In the genomic region with DNA sequence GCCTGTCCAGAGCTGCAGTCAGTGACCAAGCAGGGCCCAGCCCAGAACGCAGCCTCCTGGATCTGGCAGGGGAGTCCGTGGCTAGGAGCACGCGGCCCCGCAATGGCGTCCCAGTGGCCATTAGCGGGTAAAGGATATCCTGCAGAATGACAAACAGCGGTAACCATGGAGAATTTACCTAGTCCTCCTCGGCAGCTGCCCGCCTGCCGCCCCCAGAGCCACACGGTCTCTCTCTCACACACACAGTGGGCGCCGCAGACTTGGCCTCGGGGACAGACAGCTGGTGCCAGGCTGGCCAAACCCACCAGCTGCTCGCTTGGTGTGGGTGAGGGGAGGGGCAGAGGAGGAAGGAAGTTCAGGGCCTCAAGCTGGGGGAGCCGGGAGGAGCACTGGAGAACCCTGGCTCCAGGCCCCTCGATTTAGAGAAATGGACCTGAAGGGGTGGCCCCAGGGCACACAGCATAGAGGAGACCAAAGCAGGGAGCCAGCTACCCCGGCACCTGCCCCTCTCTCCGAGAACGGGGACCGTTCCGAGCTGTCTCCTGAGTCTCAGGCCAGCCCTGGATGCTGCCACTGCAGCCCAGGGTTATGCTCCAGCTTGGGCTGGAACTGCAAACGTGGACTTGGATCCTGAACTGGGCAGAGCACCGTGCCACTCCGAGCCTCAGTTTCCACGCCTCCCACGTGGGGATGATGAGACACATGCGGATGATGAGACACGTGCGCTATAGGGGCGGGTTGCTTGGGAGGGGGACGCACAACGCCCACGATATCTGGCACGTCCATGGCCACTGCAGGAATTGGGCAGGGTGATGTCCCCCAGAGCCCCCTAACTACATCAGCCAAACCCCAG, we compare ENCODE assay signal across 9 cellular contexts. TPM values are rescaled to one million over a fixed set of nuclear protein-coding genes. Genes with fewer than 3 reads are reported as not detected.
DNase-seq lines count a peak whose midpoint lies in the region; ATAC-seq and FAIRE-seq lines count a peak whose summit lies in the region.
"Had no signal": no experiment of that assay in that cellular context is flagged by ENCODE, and none has a peak within 500 bp of the region (broad histone marks: within the 10 kb centered on the region; RNA-seq: fewer than 3 reads in every experiment).

No MANE protein-coding gene starts in this region.

- CTCF ChIA-PET in activated CD8-positive, alpha-beta memory T cell treated with anti-CD3 and anti-CD28 coated beads, Interleukin-2, amount 10 ng/mL, durations not matched to agents 7 days and 5 days (lab: Charles Lee): interaction anchor here (0.6 to 2.7 kb wide), 3 partner anchors 26 to 314 kb away, joined by 3 to 15 read pairs (median 3); a partner anchor contains a TSS

- H3K9me3 ChIP-seq in right cardiac atrium (ENCODE audit: control insufficient read depth, low read length) (no peaks in the 10 kb centered on the region), skeletal muscle tissue (ENCODE audit: control insufficient read depth in 3 of 3, low read length in 3 of 3) (no peaks in the 10 kb centered on the region), small intestine (ENCODE audit: control insufficient read depth, low read depth) (no peaks in the 10 kb centered on the region)

- intact Hi-C loops in right cardiac atrium (cut with DNase I): no loop called here

- H3K36me3 ChIP-seq in skeletal muscle tissue (ENCODE audit: control insufficient read depth in 3 of 3, insufficient read depth in 3 of 3, low read length in 3 of 3) (peaks cover 6 to 10% (median 8%) of the 10 kb centered on the region in 3 donors), small intestine (ENCODE audit: control insufficient read depth in 2 of 2, insufficient read depth in 2 of 2, low read length in 2 of 2) (peaks cover 0 to 3% of the 10 kb centered on the region in 2 donors)

- H3K9me3 Mint-ChIP-seq in activated CD8-positive, alpha-beta memory T cell treated with anti-CD3 and anti-CD28 coated beads, Interleukin-2, amount 10 ng/mL, durations not matched to agents 7 days and 5 days (ENCODE audit: low read depth): no peaks in the 10 kb centered on the region

- peaks cover 18% of the 10 kb centered on the region for H3K4me1 Mint-ChIP-seq in activated CD8-positive, alpha-beta memory T cell treated with anti-CD3 and anti-CD28 coated beads, Interleukin-2, amount 10 ng/mL, durations not matched to agents 7 days and 5 days

- FAIRE-seq in small intestine (lab: Jason Lieb, UNC): no peak
- FAIRE-seq: G401.6 had no signal

- ATAC-seq in activated CD8-positive, alpha-beta memory T cell treated with anti-CD3 and anti-CD28 coated beads, Interleukin-2, amount 10 ng/mL, durations not matched to agents 7 days and 5 days: no peak
- peak in 1 of 2 donors; percentile 2 for ATAC-seq in right cardiac atrium

- no peak overlapping the region for H3K4me3 Mint-ChIP-seq in activated CD8-positive, alpha-beta memory T cell treated with anti-CD3 and anti-CD28 coated beads, Interleukin-2, amount 10 ng/mL, durations not matched to agents 7 days and 5 days

- peak overlapping the region; percentile 32 to 57 (median 54) for H3K9ac ChIP-seq in skeletal muscle tissue (ENCODE audit: low read depth in 1 of 3, low read length in 3 of 3)

- no peak overlapping the region for H3K27ac ChIP-seq in right cardiac atrium (ENCODE audit: low read length)
- peak overlapping the region; percentile 65 for H3K27ac ChIP-seq in skeletal muscle tissue (ENCODE audit: low read depth, low read length)
- H3K27ac ChIP-seq in small intestine (ENCODE audit: low read depth in 1 of 2, low read length in 1 of 2): peak overlapping the region in 1 of 2 donors; percentile 13

- H3K27ac Mint-ChIP-seq in activated CD8-positive, alpha-beta memory T cell treated with anti-CD3 and anti-CD28 coated beads, Interleukin-2, amount 10 ng/mL, durations not matched to agents 7 days and 5 days: no peak overlapping the region

- H3K27me3 ChIP-seq in right cardiac atrium (ENCODE audit: control insufficient read depth, insufficient read depth): no peaks in the 10 kb centered on the region
- no peaks in the 10 kb centered on the region for H3K27me3 ChIP-seq in skeletal muscle tissue (ENCODE audit: control insufficient read depth in 3 of 3, insufficient read depth in 3 of 3, low read length in 3 of 3)
- H3K27me3 ChIP-seq in small intestine (ENCODE audit: control insufficient read depth in 2 of 2, insufficient read depth in 2 of 2, low read length in 2 of 2): no peaks in the 10 kb centered on the region

- H3K4me1 ChIP-seq in right cardiac atrium (ENCODE audit: control insufficient read depth, insufficient read depth, low read length) (peaks cover 2% of the 10 kb centered on the region), skeletal muscle tissue (ENCODE audit: control insufficient read depth in 3 of 3, insufficient read depth in 3 of 3, low read length in 3 of 3) (peaks cover 30 to 38% (median 32%) of the 10 kb centered on the region in 3 donors), small intestine (ENCODE audit: control insufficient read depth in 2 of 2, insufficient read depth in 1 of 2, low read depth in 1 of 2, low read length in 1 of 2) (peaks cover 2 to 4% of the 10 kb centered on the region in 2 donors)

- 40% methylated on average over 36 of the region's 36 CpGs for WGBS in right cardiac atrium
- 53 to 78% (median 68%) methylated on average over 34 to 36 of the region's 36 CpGs for WGBS in small intestine, 3 donors

- DNase-seq in activated CD8-positive, alpha-beta memory T cell treated with anti-CD3 and anti-CD28 coated beads for 24 hours: peak; percentile 68
- DNase-seq in activated CD8-positive, alpha-beta memory T cell treated with anti-CD3 and anti-CD28 coated beads, Interleukin-2, amount 10 ng/mL, durations not matched to agents 7 days and 5 days: no peak
- DNase-seq in UCSD-AML1 (lab: John Stamatoyannopoulos, UW; ENCODE audit: unreplicated experiment): peak; percentile 60
- DNase-seq in right cardiac atrium: peak; percentile 37 to 77 (median 65)
- DNase-seq in HT-29 (ENCODE audit: low spot score): no peak
- no peak for DNase-seq in HPDE6-E6E7 (ENCODE audit: extremely low spot score)
- DNase-seq in small intestine: no peak

- H3K36me3 Mint-ChIP-seq in activated CD8-positive, alpha-beta memory T cell treated with anti-CD3 and anti-CD28 coated beads, Interleukin-2, amount 10 ng/mL, durations not matched to agents 7 days and 5 days: peaks cover 2% of the 10 kb centered on the region

- no peak overlapping the region for H3K4me3 ChIP-seq in right cardiac atrium (ENCODE audit: low read length)
- H3K4me3 ChIP-seq in skeletal muscle tissue (ENCODE audit: low read length in 3 of 3): peak overlapping the region; percentile 48 to 60 (median 56)
- H3K4me3 ChIP-seq in small intestine (ENCODE audit: low read depth in 1 of 2, low read length in 2 of 2): no peak overlapping the region

- H3K27me3 Mint-ChIP-seq in activated CD8-positive, alpha-beta memory T cell treated with anti-CD3 and anti-CD28 coated beads, Interleukin-2, amount 10 ng/mL, durations not matched to agents 7 days and 5 days: no peaks in the 10 kb centered on the region

RNA-seq across cellular contexts. Expression of a gene that starts 3.4 kb away (rescaled TPM):
- 10 to 100 TPM; 30.5 to 48.5 TPM for total RNA-seq in activated CD8-positive, alpha-beta memory T cell treated with anti-CD3 and anti-CD28 coated beads, Interleukin-2, amount 10 ng/mL, durations not matched to agents 7 days and 5 days
- total RNA-seq in right cardiac atrium (10 to 100 TPM; 76.1 to 95.2 (median 88.9) TPM), skeletal muscle tissue (76.2 TPM)
- polyA plus RNA-seq in right cardiac atrium (164 TPM), small intestine (10 to 100 TPM; 55.2 to 69.4 (median 62.4) TPM)
- 76.1 and 81.6 TPM in 2 replicates for total RNA-seq in HT-29 (2014; rRNA removed; shearing (Covaris generic))

RNA-seq across cellular contexts. Expression of a gene that starts 35.0 kb away (rescaled TPM):
- 10 to 100 TPM; 29.5 to 31.7 TPM for total RNA-seq in activated CD8-positive, alpha-beta memory T cell treated with anti-CD3 and anti-CD28 coated beads, Interleukin-2, amount 10 ng/mL, durations not matched to agents 7 days and 5 days
- total RNA-seq in right cardiac atrium: 10 to 100 TPM in 3 of 4 donors, 1 to 10 TPM in 1; 9.5 to 12.5 (median 10.7) TPM
- polyA plus RNA-seq in right cardiac atrium: 14.1 TPM
- total RNA-seq in skeletal muscle tissue: 12.0 TPM
- 11.8 and 15.6 TPM in 2 replicates for total RNA-seq in HT-29 (2014; rRNA removed; shearing (Covaris generic))
- polyA plus RNA-seq in small intestine: 10 to 100 TPM; 11.1 to 12.5 (median 12.2) TPM

RNA-seq across cellular contexts. Expression of a gene that starts 35.3 kb away (rescaled TPM):
- total RNA-seq in activated CD8-positive, alpha-beta memory T cell treated with anti-CD3 and anti-CD28 coated beads, Interleukin-2, amount 10 ng/mL, durations not matched to agents 7 days and 5 days: 100 to 1,000 TPM; 129 to 186 TPM
- total RNA-seq in right cardiac atrium: 10 to 100 TPM; 14.8 to 27.4 (median 22.5) TPM
- polyA plus RNA-seq in right cardiac atrium: 8.0 TPM
- 44.9 TPM for total RNA-seq in skeletal muscle tissue
- total RNA-seq in HT-29 (2014; rRNA removed; shearing (Covaris generic)): 30.2 and 34.3 TPM in 2 replicates
- 1 to 10 TPM; 1.6 to 7.7 (median 2.7) TPM for polyA plus RNA-seq in small intestine

Comparison
In these comparisons a context has a peak if more than half of its experiments do, and no peak if none do; other contexts are left out.
1. DNase-seq: peak in activated CD8-positive, alpha-beta memory T cell treated with anti-CD3 and anti-CD28 coated beads for 24 hours (single experiment), UCSD-AML1 (single experiment) and right cardiac atrium (3 of 3); none in activated CD8-positive, alpha-beta memory T cell treated with anti-CD3 and anti-CD28 coated beads, Interleukin-2, amount 10 ng/mL, durations not matched to agents 7 days and 5 days (single experiment), HT-29 (single experiment), HPDE6-E6E7 (single experiment) and small intestine (single experiment).
2. H3K4me3 ChIP-seq: peak in skeletal muscle tissue (3 of 3); none in right cardiac atrium (single experiment) and small intestine (0 of 2).